In genomic region chr11:69841859-69842698, GRCh38 we compare ENCODE assay signal across 1 cellular context.
TF ChIP-seq lines count a peak whose summit lies in the region.

No MANE protein-coding gene starts in this region.

TF ChIP-seq in GM23338, 12 proteins besides CTCF, POLR2A, EP300 and RAD21 (continued from another document):
- no peak for TF ChIP-seq ZNF462 (CRISPR knock-in tag; IDR thresholded peaks at IDR 0.05)
- TF ChIP-seq EZH2phosphoT487 (IDR thresholded peaks at IDR 0.05; ENCODE audit: unreplicated experiment) = no peak
- TF ChIP-seq ZNF331 (CRISPR knock-in tag; IDR thresholded peaks at IDR 0.05; ENCODE audit: low read depth) = no peak
